Comparison of ENCODE assay signal across 8 cellular contexts in genomic region chr7:120987683-120988590, GRCh38. TPM values are rescaled to one million over a fixed set of nuclear protein-coding genes. Genes with fewer than 3 reads are reported as not detected.
A peak's percentile ranks its signal among the peaks of the same experiment; 100 is the strongest.
DNase-seq lines count a peak whose midpoint lies in the region; ATAC-seq and TF ChIP-seq lines count a peak whose summit lies in the region.

No MANE protein-coding gene starts in this region.

- TF ChIP-seq CTCF in GM12864 (IDR thresholded peaks at IDR 0.05; ENCODE audit: low read depth, low read length, missing control alignments), result peak; percentile 88
- peak; percentile 84 to 95 (median 92) for TF ChIP-seq CTCF in adrenal gland (IDR thresholded peaks at IDR 0.05)
- TF ChIP-seq CTCF in type B pancreatic cell (conservative IDR thresholded peaks at IDR 0.05), result peak; percentile 99

- peak overlapping the region; percentile 0 for H3K27ac Mint-ChIP-seq in type B pancreatic cell

- 0 to 2% (median 1%) methylated on average over 10 to 12 of the region's 12 CpGs for WGBS in adrenal gland, 4 donors

- peak overlapping the region; percentile 36; the same call in 1 of the 2 replicates for H3K4me3 ChIP-seq in GM12864 (ENCODE audit: low read depth, low read length)
- H3K4me3 ChIP-seq in adrenal gland, result peak overlapping the region; percentile 12 to 61 (median 30)

- peaks cover 31% of the 10 kb centered on the region for H3K27me3 Mint-ChIP-seq in type B pancreatic cell

- intact Hi-C loops in adrenal gland (cut with DNase I) (loop anchor here (5.0 kb wide), 2 partner anchors 94 to 119 kb away; no protein-coding TSS in a partner anchor), left cardiac atrium (cut with DNase I) (loop anchor here (1.0 to 5.0 kb wide), 3 partner anchors 93 to 121 kb away; no protein-coding TSS in a partner anchor), posterior cingulate gyrus (cut with DNase I) (loop anchor here (1.0 to 2.0 kb wide), 2 partner anchors 93 to 121 kb away; no protein-coding TSS in a partner anchor)

- H3K4me3 Mint-ChIP-seq in type B pancreatic cell, result peak overlapping the region; percentile 88

- DNase-seq in GM12864 (ENCODE audit: low read depth) (peak; percentile 66), NCI-H1105 (lab: John Stamatoyannopoulos, UW) (peak; percentile 85), SW480 (ENCODE audit: low spot score) (peak; percentile 89), adrenal gland (peak; percentile 89 to 95 (median 92)), left cardiac atrium (peak; percentile 93), posterior cingulate gyrus (peak; percentile 57 to 97 (median 80)), type B pancreatic cell (ENCODE audit: extremely low spot score, unreplicated experiment) (peak; percentile 81)

- no peaks in the 10 kb centered on the region for H3K36me3 Mint-ChIP-seq in type B pancreatic cell

- no peaks in the 10 kb centered on the region for H3K9me3 Mint-ChIP-seq in type B pancreatic cell

- H3K4me1 ChIP-seq in adrenal gland (replicated peaks in 1 of 2), result peaks cover 7 to 20% of the 10 kb centered on the region in 2 donors

- TF ChIP-seq POLR2A in adrenal gland (IDR thresholded peaks at IDR 0.05), result peak in 1 of 2 donors; percentile 15

- H3K27ac ChIP-seq in adrenal gland, result peak overlapping the region; percentile 31 to 89 (median 72)

- H3K27me3 ChIP-seq in adrenal gland, result no peaks in the 10 kb centered on the region

- peaks cover 25% of the 10 kb centered on the region for H3K4me1 Mint-ChIP-seq in type B pancreatic cell (ENCODE audit: unreplicated experiment)

- no peaks in the 10 kb centered on the region for H3K9me3 ChIP-seq in adrenal gland (replicated peaks in 1 of 3)

- H3K36me3 ChIP-seq in adrenal gland (replicated peaks in 1 of 2), result no peaks in the 10 kb centered on the region

- ATAC-seq in HG02642 (IDR thresholded peaks at IDR 0.05; ENCODE audit: poor library complexity, unreplicated experiment) (peak; percentile 94), left cardiac atrium (peak; percentile 92 to 93)

RNA-seq across cellular contexts. Expression of gene CPED1, which starts 0.6 kb away (rescaled TPM):
- total RNA-seq in adrenal gland (10 to 100 TPM; 17.9 to 72.2 (median 49.9) TPM), left cardiac atrium (10 to 100 TPM; 19.2 to 27.0 TPM), type B pancreatic cell (ENCODE audit: low replicate concordance) (0.88 and 45.4 TPM in 2 replicates)
- 10 to 100 TPM in 1 of 3 donors, 1 to 10 TPM in 2; 5.2 to 13.9 (median 6.4) TPM for polyA plus RNA-seq in adrenal gland

RNA-seq across cellular contexts. Expression of gene ING3, which starts 37.4 kb away (rescaled TPM):
- total RNA-seq in adrenal gland (10 to 100 TPM in 7 of 8 donors, 1 to 10 TPM in 1; 9.1 to 23.4 (median 14.4) TPM), left cardiac atrium (10 to 100 TPM; 12.2 to 13.8 TPM), type B pancreatic cell (ENCODE audit: low replicate concordance) (14.5 and 20.7 TPM in 2 replicates)
- 10 to 100 TPM in 2 of 3 donors, 1 to 10 TPM in 1; 5.5 to 19.0 (median 10.3) TPM for polyA plus RNA-seq in adrenal gland

Comparison
In these comparisons a context has a peak if more than half of its experiments do, and no peak if none do; other contexts are left out.
1. Peak in every context shown above with its lines: DNase-seq, ATAC-seq, H3K4me3 ChIP-seq and H3K27ac ChIP-seq.